8 cellular contexts compared by ENCODE assay signal in the genomic region with DNA sequence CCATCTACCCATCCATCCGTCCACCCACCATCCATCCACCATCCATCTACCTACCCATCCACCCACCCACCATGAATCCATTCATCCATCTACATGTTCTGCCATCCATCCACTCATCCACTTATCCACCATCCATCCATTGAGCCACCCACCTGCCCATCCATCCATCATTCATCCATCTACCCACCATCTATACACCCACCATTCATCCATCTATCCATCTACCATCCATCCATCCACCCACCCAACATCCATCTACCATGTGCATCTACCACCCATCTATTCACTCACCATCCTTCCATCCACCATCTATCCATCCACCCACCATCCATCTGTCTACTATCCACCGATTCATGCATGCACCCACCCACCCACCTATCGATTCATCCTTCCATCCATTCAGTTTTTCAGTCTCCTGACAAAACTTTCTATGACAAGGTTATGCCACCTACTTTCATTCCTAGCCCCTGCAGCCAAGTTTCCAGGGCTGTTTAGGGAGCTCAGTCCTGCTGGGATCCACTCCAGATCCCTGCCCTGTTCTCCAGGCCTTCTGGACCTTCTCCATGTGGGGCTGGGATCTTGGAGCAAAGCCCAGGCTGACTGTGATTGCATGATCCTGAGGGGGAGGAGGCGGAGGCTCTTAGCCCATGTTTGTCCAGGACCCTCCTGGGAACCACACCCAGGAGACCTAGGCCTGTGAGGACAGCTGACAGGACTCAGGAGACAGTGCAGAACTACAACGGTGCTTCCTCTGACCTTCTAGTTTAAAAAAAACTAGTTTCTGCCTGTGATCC. TPM values are rescaled to one million over a fixed set of nuclear protein-coding genes. Genes with fewer than 3 reads are reported as not detected.
DNase-seq lines count a peak whose midpoint lies in the region; ATAC-seq and TF ChIP-seq lines count a peak whose summit lies in the region.

No MANE protein-coding gene starts in this region.

- POLR2A ChIA-PET in activated CD4-positive, alpha-beta memory T cell treated with anti-CD3 and anti-CD28 coated beads, Interleukin-2, amount 10 ng/mL, durations not matched to agents 7 days and 5 days (lab: Charles Lee) = interaction anchor here (1.1 kb wide), 1 partner anchor 48 kb away, joined by 3 read pairs; the partner anchor contains the start of gene GAN

- H3K9me3 ChIP-seq in lower lobe of right lung = no peaks in the 10 kb centered on the region
- H3K9me3 ChIP-seq in suprapubic skin = no peaks in the 10 kb centered on the region

- H3K36me3 ChIP-seq in lower lobe of right lung (no peaks in the 10 kb centered on the region), suprapubic skin (no peaks in the 10 kb centered on the region)

- H3K27ac Mint-ChIP-seq in activated CD4-positive, alpha-beta memory T cell treated with anti-CD3 and anti-CD28 coated beads, Interleukin-2, amount 10 ng/mL, durations not matched to agents 7 days and 5 days = no peak overlapping the region
- H3K27ac Mint-ChIP-seq in CD14-positive monocyte = no peak overlapping the region

- peaks cover 7% of the 10 kb centered on the region for H3K4me1 ChIP-seq in lower lobe of right lung
- peaks cover 11% of the 10 kb centered on the region for H3K4me1 ChIP-seq in suprapubic skin

- no peaks in the 10 kb centered on the region for H3K36me3 Mint-ChIP-seq in activated CD4-positive, alpha-beta memory T cell treated with anti-CD3 and anti-CD28 coated beads, Interleukin-2, amount 10 ng/mL, durations not matched to agents 7 days and 5 days (ENCODE audit: low read depth)
- H3K36me3 Mint-ChIP-seq in CD14-positive monocyte = no peaks in the 10 kb centered on the region

- ATAC-seq in lower lobe of right lung = peak; percentile 48 to 61

- peaks cover 5% of the 10 kb centered on the region for H3K27me3 Mint-ChIP-seq in activated CD4-positive, alpha-beta memory T cell treated with anti-CD3 and anti-CD28 coated beads, Interleukin-2, amount 10 ng/mL, durations not matched to agents 7 days and 5 days
- peaks cover 5 to 6% (median 5%) of the 10 kb centered on the region in 3 donors for H3K27me3 Mint-ChIP-seq in CD14-positive monocyte (ENCODE audit: low read depth in 3 of 3)

- 69% methylated on average over 4 of the region's 5 CpGs for WGBS in suprapubic skin

- no peak for TF ChIP-seq POLR2A in suprapubic skin (IDR thresholded peaks at IDR 0.05)

- no peak overlapping the region for H3K4me3 Mint-ChIP-seq in activated CD4-positive, alpha-beta memory T cell treated with anti-CD3 and anti-CD28 coated beads, Interleukin-2, amount 10 ng/mL, durations not matched to agents 7 days and 5 days
- no peak overlapping the region for H3K4me3 Mint-ChIP-seq in CD14-positive monocyte

- CTCF ChIA-PET in activated CD4-positive, alpha-beta memory T cell treated with anti-CD3 and anti-CD28 coated beads, Interleukin-2, amount 10 ng/mL, durations not matched to agents 7 days and 5 days (lab: Charles Lee) = interaction anchor here (1.0 kb wide), 1 partner anchor 739 kb away, joined by 3 read pairs; no protein-coding TSS in a partner anchor

- TF ChIP-seq CTCF in lower lobe of right lung (IDR thresholded peaks at IDR 0.05) = no peak
- TF ChIP-seq CTCF in suprapubic skin (IDR thresholded peaks at IDR 0.05) = no peak
- TF ChIP-seq CTCF in CD14-positive monocyte (IDR thresholded peaks at IDR 0.05) = no peak

- no peak overlapping the region for H3K27ac ChIP-seq in lower lobe of right lung
- peak overlapping the region; percentile 57 for H3K27ac ChIP-seq in suprapubic skin

- H3K4me1 Mint-ChIP-seq in activated CD4-positive, alpha-beta memory T cell treated with anti-CD3 and anti-CD28 coated beads, Interleukin-2, amount 10 ng/mL, durations not matched to agents 7 days and 5 days = peaks cover 5% of the 10 kb centered on the region
- H3K4me1 Mint-ChIP-seq in CD14-positive monocyte = peaks cover 2% of the 10 kb centered on the region

- H3K4me3 ChIP-seq in lower lobe of right lung (no peak overlapping the region), suprapubic skin (no peak overlapping the region)

- peak; percentile 10 to 71 for DNase-seq in NCI-H446 (lab: John Stamatoyannopoulos, UW)
- peak; percentile 23 for DNase-seq in fibroblast of gingiva (ENCODE audit: low read depth)
- DNase-seq in lower lobe of right lung = peak; percentile 66
- DNase-seq in suprapubic skin (ENCODE audit: low spot score in 2 of 2) = peak in 1 of 2 donors; percentile 66
- no peak for DNase-seq in effector CD8-positive, alpha-beta T cell (lab: John Stamatoyannopoulos, UW)
- DNase-seq in activated CD4-positive, alpha-beta memory T cell treated with anti-CD3 and anti-CD28 coated beads, Interleukin-2, amount 10 ng/mL, durations not matched to agents 7 days and 5 days = no peak
- no peak for DNase-seq in CD14-positive monocyte (ENCODE audit: low spot score)
- DNase-seq in foreskin melanocyte = no peak

- no peaks in the 10 kb centered on the region for H3K9me3 Mint-ChIP-seq in activated CD4-positive, alpha-beta memory T cell treated with anti-CD3 and anti-CD28 coated beads, Interleukin-2, amount 10 ng/mL, durations not matched to agents 7 days and 5 days
- peaks cover 0 to 6% (median 3%) of the 10 kb centered on the region in 7 donors for H3K9me3 Mint-ChIP-seq in CD14-positive monocyte

- H3K27me3 ChIP-seq in lower lobe of right lung (ENCODE audit: low read depth) (no peaks in the 10 kb centered on the region), suprapubic skin (no peaks in the 10 kb centered on the region)

- intact Hi-C loops in lower lobe of right lung (cut with DNase I) = no loop called here
- intact Hi-C loops in CD14-positive monocyte (cut with micrococcal nuclease) = no loop called here

- no peak for TF ChIP-seq EP300 in suprapubic skin (IDR thresholded peaks at IDR 0.05)

RNA-seq across cellular contexts. Expression of gene BCO1, which starts 27.4 kb away (rescaled TPM):
- 0.74 TPM for total RNA-seq in lower lobe of right lung
- total RNA-seq in suprapubic skin = under 1 TPM in 1 of 4 donors, not detected in 3; 0.26 TPM
- total RNA-seq in activated CD4-positive, alpha-beta memory T cell treated with anti-CD3 and anti-CD28 coated beads, Interleukin-2, amount 10 ng/mL, durations not matched to agents 7 days and 5 days = not detected
- not detected for polyA plus RNA-seq in CD14-positive monocyte

RNA-seq across cellular contexts. Expression of gene GAN, which starts 48.9 kb away (rescaled TPM):
- 6.5 TPM for total RNA-seq in lower lobe of right lung
- 100 to 1,000 TPM in 3 of 4 donors, 10 to 100 TPM in 1; 74.3 to 168 (median 130) TPM for total RNA-seq in suprapubic skin
- 1 to 10 TPM; 8.4 to 8.9 TPM for total RNA-seq in activated CD4-positive, alpha-beta memory T cell treated with anti-CD3 and anti-CD28 coated beads, Interleukin-2, amount 10 ng/mL, durations not matched to agents 7 days and 5 days
- polyA plus RNA-seq in CD14-positive monocyte = 1 to 10 TPM in 1 of 2 donors, under 1 TPM in 1; 0.89 to 1.0 TPM

Comparison
In these comparisons a context has a peak if more than half of its experiments do, and no peak if none do; other contexts are left out.
1. DNase-seq: peak in NCI-H446 (2 of 2), fibroblast of gingiva (single experiment) and lower lobe of right lung (single experiment); none in effector CD8-positive, alpha-beta T cell (single experiment), activated CD4-positive, alpha-beta memory T cell treated with anti-CD3 and anti-CD28 coated beads, Interleukin-2, amount 10 ng/mL, durations not matched to agents 7 days and 5 days (single experiment), CD14-positive monocyte (single experiment) and foreskin melanocyte (single experiment).
2. RNA of gene GAN, which starts 48.9 kb away (total RNA-seq): 74.3 to 168 TPM in suprapubic skin; 8.4 to 8.9 TPM in activated CD4-positive, alpha-beta memory T cell treated with anti-CD3 and anti-CD28 coated beads, Interleukin-2, amount 10 ng/mL, durations not matched to agents 7 days and 5 days and 6.5 TPM in lower lobe of right lung (single experiment); every median in the first group is over 4 times any median in the second.